In the genomic region with DNA sequence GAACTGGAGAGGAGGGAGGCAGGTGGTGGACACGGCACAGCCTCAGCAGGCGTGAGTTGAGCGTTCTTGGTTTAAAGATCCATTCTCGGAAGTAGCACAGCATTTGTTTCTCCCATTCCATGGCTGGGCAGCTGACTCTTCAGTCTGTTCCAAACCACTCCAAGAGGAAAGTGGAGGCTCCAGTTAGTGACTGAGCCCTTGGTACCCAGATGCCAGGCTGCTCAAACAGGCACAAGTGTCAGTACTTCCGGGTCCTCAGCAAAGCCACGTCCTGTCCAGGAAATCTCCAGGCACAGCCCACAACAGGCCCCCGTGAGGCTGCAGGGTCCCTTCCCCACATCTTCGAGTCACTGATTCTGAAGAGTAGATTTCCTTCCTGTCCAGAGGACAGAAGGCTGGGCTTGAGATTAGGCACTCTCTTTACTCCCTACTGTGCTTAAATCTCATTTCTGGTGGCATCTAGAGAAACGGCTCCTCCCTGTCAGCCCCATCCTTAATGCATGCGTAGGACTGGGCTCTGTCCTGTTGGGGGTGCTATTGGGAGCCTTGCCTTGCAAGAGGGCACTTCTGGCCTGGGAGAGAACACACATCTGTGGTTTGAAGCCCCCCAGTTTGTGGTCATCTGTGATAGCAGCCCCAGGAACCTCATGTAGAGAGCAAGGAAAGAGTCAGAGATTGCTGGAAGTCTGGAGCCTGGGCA, we compare ENCODE assay signal across 14 cellular contexts. TPM values are rescaled to one million over a fixed set of nuclear protein-coding genes. Genes with fewer than 3 reads are reported as not detected.
DNase-seq lines count a peak whose midpoint lies in the region; ATAC-seq and TF ChIP-seq lines count a peak whose summit lies in the region.
"Had no signal": no experiment of that assay in that cellular context is flagged by ENCODE, and none has a peak within 500 bp of the region (broad histone marks: within the 10 kb centered on the region; RNA-seq: fewer than 3 reads in every experiment).

No MANE protein-coding gene starts in this region.

- no peak overlapping the region for H3K4me3 Mint-ChIP-seq in WTC11
- H3K4me3 Mint-ChIP-seq: activated T-cell treated with anti-CD3 and anti-CD28 coated beads, Interleukin-2, amount 50 U/mL, for 24 hours; IgD-negative memory B cell; T-helper 2 cell treated with Interferon-gamma antibody and Interleukin-4, amounts not matched to agents 5 μg/mL and 100 μg/mL, for 36 hours had no signal

- DNase-seq in NCI-H1694 treated with DMSO at 0.1 percent for 48 hours (lab: John Stamatoyannopoulos, UW) (peak; percentile 51), NCI-H1694 (lab: John Stamatoyannopoulos, UW) (no peak), HuH-7 (ENCODE audit: low spot score) (peak; percentile 71), WTC11 (ENCODE audit: low spot score) (peak; percentile 72), myocyte (ENCODE audit: low read depth) (peak; percentile 50), NCI-H2081 (lab: John Stamatoyannopoulos, UW) (no peak), NCI-H187 (lab: John Stamatoyannopoulos, UW) (no peak)
- DNase-seq: activated T-cell treated with anti-CD3 and anti-CD28 coated beads, Interleukin-2, amount 50 U/mL, for 24 hours; heart right ventricle; mucosa of descending colon; NCI-H446 treated with DMSO at 0.1 percent for 48 hours had no signal

- POLR2A ChIA-PET in WTC11 (lab: Charles Lee) = no interaction called here

- no peaks in the 10 kb centered on the region; the same call in 1 of the 2 replicates for H3K36me3 Mint-ChIP-seq in WTC11

- CTCF ChIA-PET in WTC11 (lab: Charles Lee) = interaction anchor here (0.6 to 1.8 kb wide), 14 partner anchors 10 to 146 kb away, joined by 3 to 18 read pairs (median 4); no protein-coding TSS in a partner anchor

- peak; percentile 36; the same call in 1 of the 2 replicates for TF ChIP-seq CTCF in WTC11 (IDR thresholded peaks at IDR 0.05)

- ATAC-seq in WTC11 (peak; percentile 88), GM21619 (IDR thresholded peaks at IDR 0.05; ENCODE audit: unreplicated experiment) (no peak)
- ATAC-seq: heart right ventricle, mucosa of descending colon had no signal

- H3K4me1 Mint-ChIP-seq in WTC11 = peaks cover 8% of the 10 kb centered on the region

- no peaks in the 10 kb centered on the region for H3K9me3 Mint-ChIP-seq in WTC11
- H3K9me3 Mint-ChIP-seq: activated T-cell treated with anti-CD3 and anti-CD28 coated beads, Interleukin-2, amount 50 U/mL, for 24 hours; IgD-negative memory B cell; T-helper 2 cell treated with Interferon-gamma antibody and Interleukin-4, amounts not matched to agents 5 μg/mL and 100 μg/mL, for 36 hours had no signal

- peaks cover 2% of the 10 kb centered on the region; the same call in 1 of the 2 replicates for H3K27me3 Mint-ChIP-seq in WTC11 (ENCODE audit: low read depth)
- H3K27me3 Mint-ChIP-seq: activated T-cell treated with anti-CD3 and anti-CD28 coated beads, Interleukin-2, amount 50 U/mL, for 24 hours; IgD-negative memory B cell had no signal

- H3K27ac Mint-ChIP-seq in WTC11 = no peak overlapping the region
- H3K27ac Mint-ChIP-seq: activated T-cell treated with anti-CD3 and anti-CD28 coated beads, Interleukin-2, amount 50 U/mL, for 24 hours; IgD-negative memory B cell; T-helper 2 cell treated with Interferon-gamma antibody and Interleukin-4, amounts not matched to agents 5 μg/mL and 100 μg/mL, for 36 hours had no signal

TF ChIP-seq in WTC11, 78 proteins besides CTCF, POLR2A, EP300 and RAD21:
- TF ChIP-seq CREM (CRISPR knock-in tag; IDR thresholded peaks at IDR 0.05) (no peak), OVOL2 (CRISPR knock-in tag; IDR thresholded peaks at IDR 0.05; ENCODE audit: borderline replicate concordance) (no peak), ZNF138 (CRISPR knock-in tag; conservative IDR thresholded peaks at IDR 0.05) (no peak), MLX (CRISPR knock-in tag; IDR thresholded peaks at IDR 0.05) (no peak), ZNF232 (CRISPR knock-in tag; IDR thresholded peaks at IDR 0.05) (no peak), ATF1 (CRISPR knock-in tag; IDR thresholded peaks at IDR 0.05) (no peak), CDX4 (CRISPR knock-in tag; IDR thresholded peaks at IDR 0.05; ENCODE audit: borderline replicate concordance) (no peak), TEAD1 (CRISPR knock-in tag; IDR thresholded peaks at IDR 0.05) (no peak), KAT7 (CRISPR knock-in tag; IDR thresholded peaks at IDR 0.05; ENCODE audit: borderline replicate concordance) (no peak), ETV6 (CRISPR knock-in tag; IDR thresholded peaks at IDR 0.05) (no peak)
- TF ChIP-seq, protein P1, sequence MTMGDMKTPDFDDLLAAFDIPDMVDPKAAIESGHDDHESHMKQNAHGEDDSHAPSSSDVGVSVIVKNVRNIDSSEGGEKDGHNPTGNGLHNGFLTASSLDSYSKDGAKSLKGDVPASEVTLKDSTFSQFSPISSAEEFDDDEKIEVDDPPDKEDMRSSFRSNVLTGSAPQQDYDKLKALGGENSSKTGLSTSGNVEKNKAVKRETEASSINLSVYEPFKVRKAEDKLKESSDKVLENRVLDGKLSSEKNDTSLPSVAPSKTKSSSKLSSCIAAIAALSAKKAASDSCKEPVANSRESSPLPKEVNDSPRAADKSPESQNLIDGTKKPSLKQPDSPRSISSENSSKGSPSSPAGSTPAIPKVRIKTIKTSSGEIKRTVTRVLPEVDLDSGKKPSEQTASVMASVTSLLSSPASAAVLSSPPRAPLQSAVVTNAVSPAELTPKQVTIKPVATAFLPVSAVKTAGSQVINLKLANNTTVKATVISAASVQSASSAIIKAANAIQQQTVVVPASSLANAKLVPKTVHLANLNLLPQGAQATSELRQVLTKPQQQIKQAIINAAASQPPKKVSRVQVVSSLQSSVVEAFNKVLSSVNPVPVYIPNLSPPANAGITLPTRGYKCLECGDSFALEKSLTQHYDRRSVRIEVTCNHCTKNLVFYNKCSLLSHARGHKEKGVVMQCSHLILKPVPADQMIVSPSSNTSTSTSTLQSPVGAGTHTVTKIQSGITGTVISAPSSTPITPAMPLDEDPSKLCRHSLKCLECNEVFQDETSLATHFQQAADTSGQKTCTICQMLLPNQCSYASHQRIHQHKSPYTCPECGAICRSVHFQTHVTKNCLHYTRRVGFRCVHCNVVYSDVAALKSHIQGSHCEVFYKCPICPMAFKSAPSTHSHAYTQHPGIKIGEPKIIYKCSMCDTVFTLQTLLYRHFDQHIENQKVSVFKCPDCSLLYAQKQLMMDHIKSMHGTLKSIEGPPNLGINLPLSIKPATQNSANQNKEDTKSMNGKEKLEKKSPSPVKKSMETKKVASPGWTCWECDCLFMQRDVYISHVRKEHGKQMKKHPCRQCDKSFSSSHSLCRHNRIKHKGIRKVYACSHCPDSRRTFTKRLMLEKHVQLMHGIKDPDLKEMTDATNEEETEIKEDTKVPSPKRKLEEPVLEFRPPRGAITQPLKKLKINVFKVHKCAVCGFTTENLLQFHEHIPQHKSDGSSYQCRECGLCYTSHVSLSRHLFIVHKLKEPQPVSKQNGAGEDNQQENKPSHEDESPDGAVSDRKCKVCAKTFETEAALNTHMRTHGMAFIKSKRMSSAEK (CRISPR knock-in tag; IDR thresholded peaks at IDR 0.05; ENCODE audit: borderline replicate concordance) = no peak

RNA-seq across cellular contexts. Expression of gene NAT9, which starts 39.7 kb away (rescaled TPM):
- 66.0 to 71.2 TPM (median 67.1 TPM) in 3 replicates for total RNA-seq in WTC11 (2021)
- 47.7 and 50.4 TPM in 2 replicates for total RNA-seq in myocyte
- polyA plus RNA-seq in myocyte (2012) = 65.2 TPM

RNA-seq across cellular contexts. Expression of gene GRIN2C, which starts 43.9 kb away (rescaled TPM):
- total RNA-seq in WTC11 (2021) (0.14 to 0.31 TPM (median 0.23 TPM) in 3 replicates), myocyte (0.05 TPM in 1 of 2 replicates, not detected in the other)
- 0.13 TPM for polyA plus RNA-seq in myocyte (2012)
- polyA plus RNA-seq: IgD-negative memory B cell had no signal

RNA-seq across cellular contexts. Expression of gene FDXR, which starts 57.0 kb away (rescaled TPM):
- total RNA-seq in WTC11 (2021) (46.5 to 52.8 TPM (median 49.7 TPM) in 3 replicates), myocyte (7.9 and 11.7 TPM in 2 replicates)
- polyA plus RNA-seq in myocyte (2012) = 17.7 TPM

Comparison
In these comparisons a context has a peak if more than half of its experiments do, and no peak if none do; other contexts are left out.
1. DNase-seq: peak in NCI-H1694 treated with DMSO at 0.1 percent for 48 hours (single experiment), HuH-7 (single experiment), WTC11 (single experiment) and myocyte (single experiment); none in NCI-H1694 (single experiment), NCI-H2081 (0 of 2) and NCI-H187 (0 of 2).